In the genomic region with DNA sequence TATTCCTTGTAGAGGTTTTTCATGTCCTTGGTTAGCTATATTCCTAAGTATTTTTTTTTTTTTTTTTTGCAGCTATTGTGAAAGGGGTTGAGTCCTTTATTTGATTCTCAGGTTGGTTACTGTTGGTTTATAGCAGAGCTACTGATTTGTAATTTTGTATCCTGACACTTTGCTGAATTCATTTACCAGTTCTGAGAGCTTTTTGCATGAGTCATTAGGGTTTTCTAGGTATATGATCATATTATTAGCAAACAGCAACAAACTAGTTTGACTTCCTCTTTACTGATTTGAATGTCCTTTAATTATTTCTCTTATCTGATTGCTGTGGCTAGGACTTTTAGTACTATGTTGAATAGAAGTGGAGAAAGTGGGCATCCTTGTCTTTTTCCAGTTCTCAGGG, we compare ENCODE assay signal across 19 cellular contexts.
"Had no signal": no experiment of that assay in that cellular context is flagged by ENCODE, and none has a peak within 500 bp of the region (broad histone marks: within the 10 kb centered on the region; RNA-seq: fewer than 3 reads in every experiment).

No MANE protein-coding gene starts in this region.

- H3K36me3 ChIP-seq: ascending aorta had no signal

- H3K27ac ChIP-seq: ascending aorta had no signal

- H3K4me1 ChIP-seq: ascending aorta had no signal

- H3K36me3 Mint-ChIP-seq: activated naive CD4-positive, alpha-beta T cell treated with anti-CD3 and anti-CD28 coated beads, Interleukin-2, amount 50 U/mL, for 24 hours had no signal

- H3K27me3 Mint-ChIP-seq: activated CD8-positive, alpha-beta T cell treated with anti-CD3 and anti-CD28 coated beads for 36 hours; activated naive CD4-positive, alpha-beta T cell treated with anti-CD3 and anti-CD28 coated beads, Interleukin-2, amount 50 U/mL, for 24 hours had no signal

- H3K27me3 ChIP-seq: ascending aorta had no signal

- ATAC-seq: activated CD4-positive, CD25-positive, alpha-beta regulatory T cell treated with anti-CD3 and anti-CD28 coated beads, Interleukin-2, amount 50 U/mL, for 24 hours; activated CD8-positive, alpha-beta T cell treated with anti-CD3 and anti-CD28 coated beads for 36 hours; PC-3 had no signal

- FAIRE-seq: RCC 7860 had no signal

- H3K4me3 ChIP-seq: ascending aorta had no signal

- H3K27ac Mint-ChIP-seq: activated CD8-positive, alpha-beta T cell treated with anti-CD3 and anti-CD28 coated beads for 36 hours; activated naive CD4-positive, alpha-beta T cell treated with anti-CD3 and anti-CD28 coated beads, Interleukin-2, amount 50 U/mL, for 24 hours; T-helper 1 cell treated with Interleukin-12 subunit alpha and Interleukin-12 subunit beta and Interleukin-4 antibody, amounts not matched to agents 30 μg/mL and 1 μg/mL, for 36 hours had no signal

- H3K4me3 Mint-ChIP-seq: activated CD8-positive, alpha-beta T cell treated with anti-CD3 and anti-CD28 coated beads for 36 hours; activated naive CD4-positive, alpha-beta T cell treated with anti-CD3 and anti-CD28 coated beads, Interleukin-2, amount 50 U/mL, for 24 hours; T-helper 1 cell treated with Interleukin-12 subunit alpha and Interleukin-12 subunit beta and Interleukin-4 antibody, amounts not matched to agents 30 μg/mL and 1 μg/mL, for 36 hours had no signal

- H3K4me1 Mint-ChIP-seq: activated naive CD4-positive, alpha-beta T cell treated with anti-CD3 and anti-CD28 coated beads, Interleukin-2, amount 50 U/mL, for 24 hours had no signal

- DNase-seq: activated CD4-positive, alpha-beta T cell treated with anti-CD3 and anti-CD28 coated beads for 4 hours; activated CD8-positive, alpha-beta memory T cell treated with anti-CD3 and anti-CD28 coated beads, Interleukin-2, amount 50 U/mL, for 48 hours; activated CD8-positive, alpha-beta T cell treated with anti-CD3 and anti-CD28 coated beads for 36 hours; activated T-cell treated with anti-CD3 and anti-CD28 coated beads, Interleukin-2, amount 50 U/mL, for 1 hour; central memory CD4-positive, alpha-beta T cell; MM.1S; NCI-H1105; NCI-H1436; NCI-H1694 treated with DMSO at 0.1 percent for 48 hours; NCI-H2081; NCI-H446; NCI-H524; PC-3; SHP77 had no signal
